31 cellular contexts compared by ENCODE assay signal in genomic region chr18:26454192-26454591, GRCh38.
"Had no signal": no experiment of that assay in that cellular context is flagged by ENCODE, and none has a peak within 500 bp of the region (broad histone marks: within the 10 kb centered on the region; RNA-seq: fewer than 3 reads in every experiment).

No MANE protein-coding gene starts in this region.

- H3K4me3 Mint-ChIP-seq: activated CD4-positive, alpha-beta T cell treated with anti-CD3 and anti-CD28 coated beads, Interleukin-2, amount 10 ng/mL, durations not matched to agents 24 days and 14 days; activated CD8-positive, alpha-beta T cell treated with anti-CD3 and anti-CD28 coated beads for 36 hours; activated naive CD4-positive, alpha-beta T cell treated with anti-CD3 and anti-CD28 coated beads, Interleukin-2, amount 50 U/mL, for 24 hours; activated T-cell treated with anti-CD3 and anti-CD28 coated beads, Interleukin-2, amount 50 U/mL, for 24 hours had no signal

- H3K4me1 Mint-ChIP-seq: activated naive CD4-positive, alpha-beta T cell treated with anti-CD3 and anti-CD28 coated beads, Interleukin-2, amount 50 U/mL, for 24 hours had no signal

- H3K4me1 ChIP-seq: Peyer's patch had no signal

- ATAC-seq: activated CD8-positive, alpha-beta T cell treated with anti-CD3 and anti-CD28 coated beads for 36 hours; PC-3 had no signal

- H3K27ac ChIP-seq: brain microvascular endothelial cell, Peyer's patch had no signal

- H3K36me3 Mint-ChIP-seq: activated naive CD4-positive, alpha-beta T cell treated with anti-CD3 and anti-CD28 coated beads, Interleukin-2, amount 50 U/mL, for 24 hours had no signal

- FAIRE-seq: TTC549 had no signal

- H3K27ac Mint-ChIP-seq: activated CD4-positive, alpha-beta T cell treated with anti-CD3 and anti-CD28 coated beads, Interleukin-2, amount 10 ng/mL, durations not matched to agents 24 days and 14 days; activated CD8-positive, alpha-beta T cell treated with anti-CD3 and anti-CD28 coated beads for 36 hours; activated naive CD4-positive, alpha-beta T cell treated with anti-CD3 and anti-CD28 coated beads, Interleukin-2, amount 50 U/mL, for 24 hours; activated T-cell treated with anti-CD3 and anti-CD28 coated beads, Interleukin-2, amount 50 U/mL, for 24 hours; activated T-helper 2 cell treated with anti-CD3 and anti-CD28 coated beads, Interferon-gamma antibody, Interleukin-2, Interleukin-4, amounts not matched to agents 10 μg/mL and 5 μg/mL and 100 μg/mL, durations not matched to agents 14 hours and 24 hours and 36 hours had no signal

- H3K9me3 Mint-ChIP-seq: activated CD4-positive, alpha-beta T cell treated with anti-CD3 and anti-CD28 coated beads, Interleukin-2, amount 10 ng/mL, durations not matched to agents 24 days and 14 days; activated CD8-positive, alpha-beta T cell treated with anti-CD3 and anti-CD28 coated beads for 36 hours; activated naive CD4-positive, alpha-beta T cell treated with anti-CD3 and anti-CD28 coated beads, Interleukin-2, amount 50 U/mL, for 24 hours; activated T-cell treated with anti-CD3 and anti-CD28 coated beads, Interleukin-2, amount 50 U/mL, for 24 hours; activated T-helper 2 cell treated with anti-CD3 and anti-CD28 coated beads, Interferon-gamma antibody, Interleukin-2, Interleukin-4, amounts not matched to agents 10 μg/mL and 5 μg/mL and 100 μg/mL, durations not matched to agents 14 hours and 24 hours and 36 hours had no signal

- H3K27me3 ChIP-seq: brain microvascular endothelial cell, MG63, Peyer's patch had no signal

- H3K36me3 ChIP-seq: brain microvascular endothelial cell, Peyer's patch had no signal

- H3K4me3 ChIP-seq: MG63, Peyer's patch had no signal

- H3K9me3 ChIP-seq: MG63, Peyer's patch had no signal

- DNase-seq: activated CD4-positive, alpha-beta T cell treated with anti-CD3 and anti-CD28 coated beads, Interleukin-2, amount 10 ng/mL, durations not matched to agents 24 days and 14 days; activated CD4-positive, alpha-beta T cell treated with anti-CD3 and anti-CD28 coated beads, Interleukin-2, amount 50 U/mL, for 4 hours; activated CD8-positive, alpha-beta T cell treated with anti-CD3 and anti-CD28 coated beads for 36 hours; activated gamma-delta T cell; activated naive CD4-positive, alpha-beta T cell treated with Interleukin-2 at 50 U/mL for 16 hours; activated T-cell treated with anti-CD3 and anti-CD28 coated beads, Interleukin-2, amount 50 U/mL, for 24 hours; amniotic stem cell; aorta; brain microvascular endothelial cell; Kasumi-1; KG1; MG63; MV-4-11; NCI-H1092; NCI-H1436 treated with DMSO at 0.1 percent for 48 hours; NCI-H1694 treated with DMSO at 0.1 percent for 48 hours; NCI-H2029; NCI-H345; NCI-H524 treated with DMSO at 0.1 percent for 48 hours; NK-92 treated with Interleukin-12 subunit alpha and Interleukin-12 subunit beta, amount 100 ng/mL, for 24 hours; PC-3; Peyer's patch; Right ventricle myocardium superior; RPMI8226; SW 1271; T-helper 1 cell; T-helper 2 cell; T1000 had no signal
